Comparison of ENCODE assay signal across 9 cellular contexts in genomic region chr12:53200458-53201169, GRCh38. TPM values are rescaled to one million over a fixed set of nuclear protein-coding genes. Genes with fewer than 3 reads are reported as not detected.
DNase-seq lines count a peak whose midpoint lies in the region; ATAC-seq and TF ChIP-seq lines count a peak whose summit lies in the region.
"Had no signal": no experiment of that assay in that cellular context is flagged by ENCODE, and none has a peak within 500 bp of the region (broad histone marks: within the 10 kb centered on the region; RNA-seq: fewer than 3 reads in every experiment).

No MANE protein-coding gene starts in this region.

- no peaks in the 10 kb centered on the region for H3K79me2 ChIP-seq in hepatocyte

- peak overlapping the region; percentile 57 to 79 (median 75) for H3K4me3 Mint-ChIP-seq in CD8-positive, alpha-beta memory T cell
- peak overlapping the region; percentile 73 to 91 (median 84) for H3K4me3 Mint-ChIP-seq in IgD-negative memory B cell
- H3K4me3 Mint-ChIP-seq in activated naive CD8-positive, alpha-beta T cell treated with anti-CD3 and anti-CD28 coated beads, Interleukin-2, amount 50 U/mL, for 24 hours: peak overlapping the region; percentile 42

- POLR2A ChIA-PET in CD8-positive, alpha-beta memory T cell (lab: Charles Lee): interaction anchor here (0.6 to 1.3 kb wide), 4 partner anchors 9 to 99 kb away, joined by 3 to 5 read pairs (median 4); partner anchors contain the start of gene MYG1

- H3K9me3 Mint-ChIP-seq in CD8-positive, alpha-beta memory T cell: no peaks in the 10 kb centered on the region
- no peaks in the 10 kb centered on the region for H3K9me3 Mint-ChIP-seq in IgD-negative memory B cell
- H3K9me3 Mint-ChIP-seq in activated naive CD8-positive, alpha-beta T cell treated with anti-CD3 and anti-CD28 coated beads, Interleukin-2, amount 50 U/mL, for 24 hours: no peaks in the 10 kb centered on the region

- H3K4me3 ChIP-seq in CD8-positive, alpha-beta memory T cell (ENCODE audit: low read length): peak overlapping the region; percentile 11
- H3K4me3 ChIP-seq in hepatocyte: no peak overlapping the region

- H3K4me1 Mint-ChIP-seq in CD8-positive, alpha-beta memory T cell: peaks cover 68 to 86% (median 78%) of the 10 kb centered on the region in 3 donors
- H3K4me1 Mint-ChIP-seq in IgD-negative memory B cell: peaks cover 33 to 55% (median 51%) of the 10 kb centered on the region in 3 donors
- H3K4me1 Mint-ChIP-seq in activated naive CD8-positive, alpha-beta T cell treated with anti-CD3 and anti-CD28 coated beads, Interleukin-2, amount 50 U/mL, for 24 hours: peaks cover 78% of the 10 kb centered on the region

- H4K20me1 ChIP-seq in hepatocyte (ENCODE audit: insufficient read depth, poor library complexity, severe bottlenecking): no peaks in the 10 kb centered on the region

- 81% methylated on average over 10 of the region's 10 CpGs for WGBS in hepatocyte (ENCODE audit: low lambda C conversion rate, missing lambda C conversion rate)

- H3K27ac Mint-ChIP-seq in CD8-positive, alpha-beta memory T cell: peak overlapping the region; percentile 29 to 94 (median 80)
- peak overlapping the region; percentile 53 to 96 (median 90) for H3K27ac Mint-ChIP-seq in IgD-negative memory B cell
- H3K27ac Mint-ChIP-seq in activated naive CD8-positive, alpha-beta T cell treated with anti-CD3 and anti-CD28 coated beads, Interleukin-2, amount 50 U/mL, for 24 hours: peak overlapping the region; percentile 65

- H2AFZ ChIP-seq in hepatocyte: no peak overlapping the region

- H3K9me2 ChIP-seq in hepatocyte (replicated peaks; ENCODE audit: insufficient read depth): no peaks in the 10 kb centered on the region

- H3K36me3 Mint-ChIP-seq in CD8-positive, alpha-beta memory T cell: peaks cover 12 to 57% (median 23%) of the 10 kb centered on the region in 3 donors
- H3K36me3 Mint-ChIP-seq in IgD-negative memory B cell: peaks cover 19% of the 10 kb centered on the region
- peaks cover 43% of the 10 kb centered on the region for H3K36me3 Mint-ChIP-seq in activated naive CD8-positive, alpha-beta T cell treated with anti-CD3 and anti-CD28 coated beads, Interleukin-2, amount 50 U/mL, for 24 hours (ENCODE audit: low read depth)

- no peak for TF ChIP-seq CTCF in hepatocyte (IDR thresholded peaks at IDR 0.05; ENCODE audit: poor library complexity)

- peak; percentile 20 for ATAC-seq in GM19468 (IDR thresholded peaks at IDR 0.05; ENCODE audit: extremely low read depth, unreplicated experiment)
- peak; percentile 21 for ATAC-seq in activated naive CD8-positive, alpha-beta T cell treated with anti-CD3 and anti-CD28 coated beads, Interleukin-2, amount 50 U/mL, for 24 hours

- H3K4me2 ChIP-seq in hepatocyte: no peak overlapping the region

- H3K27ac ChIP-seq in CD8-positive, alpha-beta memory T cell (ENCODE audit: low read depth, low read length): peak overlapping the region; percentile 57
- no peak overlapping the region for H3K27ac ChIP-seq in hepatocyte

- H3K27me3 ChIP-seq in CD8-positive, alpha-beta memory T cell (ENCODE audit: insufficient read depth, low read length, poor library complexity, severe bottlenecking): no peaks in the 10 kb centered on the region
- peaks cover 4% of the 10 kb centered on the region for H3K27me3 ChIP-seq in hepatocyte

- no peak for DNase-seq in CD8-positive, alpha-beta memory T cell
- DNase-seq in activated naive CD8-positive, alpha-beta T cell treated with anti-CD3 and anti-CD28 coated beads, Interleukin-2, amount 50 U/mL, for 24 hours: no peak
- DNase-seq in hepatocyte (ENCODE audit: low spot score) (no peak), C1 segment of cervical spinal cord (lab: John Stamatoyannopoulos, UW) (no peak), superior temporal gyrus (ENCODE audit: extremely low spot score) (no peak), NCI-H226 (no peak)

- H3K9me3 ChIP-seq in CD8-positive, alpha-beta memory T cell (ENCODE audit: low read length): no peaks in the 10 kb centered on the region
- no peaks in the 10 kb centered on the region for H3K9me3 ChIP-seq in hepatocyte (ENCODE audit: low read depth)

- H3K36me3 ChIP-seq in CD8-positive, alpha-beta memory T cell (ENCODE audit: insufficient read depth, low read length): peaks cover 26% of the 10 kb centered on the region
- no peaks in the 10 kb centered on the region for H3K36me3 ChIP-seq in hepatocyte (replicated peaks; ENCODE audit: insufficient read depth, low read depth)

- peaks cover 90% of the 10 kb centered on the region for H3K4me1 ChIP-seq in CD8-positive, alpha-beta memory T cell (ENCODE audit: insufficient read depth, low read length)
- H3K4me1 ChIP-seq in hepatocyte (ENCODE audit: insufficient read depth): peaks cover 3% of the 10 kb centered on the region

- no peaks in the 10 kb centered on the region for H3K27me3 Mint-ChIP-seq in CD8-positive, alpha-beta memory T cell
- H3K27me3 Mint-ChIP-seq in IgD-negative memory B cell: peaks cover 2% of the 10 kb centered on the region
- no peaks in the 10 kb centered on the region for H3K27me3 Mint-ChIP-seq in activated naive CD8-positive, alpha-beta T cell treated with anti-CD3 and anti-CD28 coated beads, Interleukin-2, amount 50 U/mL, for 24 hours

- CTCF ChIA-PET in CD8-positive, alpha-beta memory T cell (lab: Charles Lee): interaction anchor here (3.9 to 7.2 kb wide), 2 partner anchors 10 to 19 kb away, joined by 18 to 57 read pairs; partner anchors contain the start of genes CSAD and ZNF740

RNA-seq across cellular contexts. Expression of gene ITGB7, which starts 6.4 kb away (rescaled TPM):
- total RNA-seq in CD8-positive, alpha-beta memory T cell: 100 to 1,000 TPM; 339 TPM
- 292 TPM for polyA plus RNA-seq in CD8-positive, alpha-beta memory T cell
- polyA plus RNA-seq in IgD-negative memory B cell (238 TPM), hepatocyte (1.0 TPM in 1 of 2 replicates, not detected in the other)
- 0.23 TPM in 1 of 2 replicates, not detected in the other for total RNA-seq in hepatocyte
- total RNA-seq: NCI-H460 had no signal

RNA-seq across cellular contexts. Expression of gene CSAD, which starts 19.9 kb away (rescaled TPM):
- 10 to 100 TPM; 15.8 to 18.7 TPM for total RNA-seq in CD8-positive, alpha-beta memory T cell
- 0.70 TPM for polyA plus RNA-seq in CD8-positive, alpha-beta memory T cell
- polyA plus RNA-seq in IgD-negative memory B cell: 0.58 TPM
- 14.1 and 16.8 TPM in 2 replicates for total RNA-seq in hepatocyte
- polyA plus RNA-seq in hepatocyte: 14.3 and 15.7 TPM in 2 replicates

RNA-seq across cellular contexts. Expression of gene ZNF740, which starts 20.1 kb away (rescaled TPM):
- 10 to 100 TPM; 50.4 to 52.0 TPM for total RNA-seq in CD8-positive, alpha-beta memory T cell
- polyA plus RNA-seq in CD8-positive, alpha-beta memory T cell: 3.3 TPM
- polyA plus RNA-seq in IgD-negative memory B cell: 5.0 TPM
- 13.2 and 23.2 TPM in 2 replicates for total RNA-seq in hepatocyte
- polyA plus RNA-seq in hepatocyte: 4.4 and 4.6 TPM in 2 replicates

RNA-seq across cellular contexts. Expression of gene RARG, which starts 31.4 kb away (rescaled TPM):
- 10 to 100 TPM; 67.0 to 68.4 TPM for total RNA-seq in CD8-positive, alpha-beta memory T cell
- polyA plus RNA-seq in CD8-positive, alpha-beta memory T cell: 15.4 TPM
- polyA plus RNA-seq in IgD-negative memory B cell (4.8 TPM), hepatocyte (24.7 and 28.1 TPM in 2 replicates)
- total RNA-seq in hepatocyte: 15.1 and 20.9 TPM in 2 replicates

Comparison
In these comparisons a context has a peak if more than half of its experiments do, and no peak if none do; other contexts are left out.
1. RNA of gene ITGB7, which starts 6.4 kb away (polyA plus RNA-seq): 292 TPM in CD8-positive, alpha-beta memory T cell (single experiment) and 238 TPM in IgD-negative memory B cell (single experiment); 1.0 TPM in hepatocyte; every median in the first group is over 100 times any median in the second.
2. Peak in every context shown above with its lines, with median percentiles within 50 percentile points of each other: H3K27ac Mint-ChIP-seq and H3K4me3 Mint-ChIP-seq.